Comparison of ENCODE assay signal across 11 cellular contexts in genomic region chr2:64329848-64330247, GRCh38.
A peak's percentile ranks its signal among the peaks of the same experiment; 100 is the strongest.
DNase-seq lines count a peak whose midpoint lies in the region; ATAC-seq and TF ChIP-seq lines count a peak whose summit lies in the region.
"Had no signal": no experiment of that assay in that cellular context is flagged by ENCODE, and none has a peak within 500 bp of the region (broad histone marks: within the 10 kb centered on the region; RNA-seq: fewer than 3 reads in every experiment).

No MANE protein-coding gene starts in this region.

- H3K9ac ChIP-seq in HUES6 (ENCODE audit: low read length) (peak overlapping the region; percentile 15), colonic mucosa (ENCODE audit: low read depth in 2 of 2, low read length in 2 of 2) (peak overlapping the region; percentile 46 to 70)

- H3K4me3 Mint-ChIP-seq in stimulated activated naive B cell treated with anti-CD40 and anti-IgM and Interleukin-4, amounts not matched to agents 10 μg/mL and 1 μg/mL and 100 μg/mL, for 72 hours = no peak overlapping the region

- H3K4me1 ChIP-seq in HUES6 (ENCODE audit: control insufficient read depth, insufficient read depth, low read length) (peaks cover 47% of the 10 kb centered on the region), colonic mucosa (peaks cover 3% of the 10 kb centered on the region), testis (peaks cover 9% of the 10 kb centered on the region)

- WGBS in testis, 2 donors = 30 to 31% methylated on average over 2 of the region's 2 CpGs

- no peak for ATAC-seq in stimulated activated naive B cell treated with anti-CD40 and anti-IgM and Interleukin-4, amounts not matched to agents 10 μg/mL and 1 μg/mL and 100 μg/mL, for 72 hours (replicated peaks)

- H3K36me3 ChIP-seq in HUES6 (ENCODE audit: control insufficient read depth, insufficient read depth, low read length) = no peaks in the 10 kb centered on the region
- no peaks in the 10 kb centered on the region for H3K36me3 ChIP-seq in colonic mucosa
- H3K36me3 ChIP-seq in testis (ENCODE audit: low read depth, missing control alignments) = no peaks in the 10 kb centered on the region

- DNase-seq in colonic mucosa (peak; percentile 80), testis (no peak), NCI-H1048 (lab: John Stamatoyannopoulos, UW) (no peak), NCI-H187 (lab: John Stamatoyannopoulos, UW) (no peak), iPS-NIHi11 (ENCODE audit: low spot score) (no peak)
- DNase-seq in stimulated activated naive B cell treated with anti-CD40 and anti-IgM and Interleukin-4, amounts not matched to agents 10 μg/mL and 1 μg/mL and 100 μg/mL, for 72 hours = no peak
- DNase-seq: activated CD4-positive, alpha-beta T cell treated with anti-CD3 and anti-CD28 coated beads, Interleukin-2, amount 50 U/mL, for 48 hours; NCI-H2029; SHP77 treated with DMSO at 0.1 percent for 48 hours had no signal

- H3K9me3 Mint-ChIP-seq in stimulated activated naive B cell treated with anti-CD40 and anti-IgM and Interleukin-4, amounts not matched to agents 10 μg/mL and 1 μg/mL and 100 μg/mL, for 72 hours = no peaks in the 10 kb centered on the region

- H3K27ac ChIP-seq in HUES6 (ENCODE audit: low read depth, low read length) = no peak overlapping the region
- peak overlapping the region; percentile 71 for H3K27ac ChIP-seq in colonic mucosa
- H3K27ac ChIP-seq in layer of hippocampus (ENCODE audit: low read depth, low read length) = peak overlapping the region; percentile 4
- peak overlapping the region in 1 of 2 donors; percentile 44 for H3K27ac ChIP-seq in testis

- peaks cover 42 to 63% of the 10 kb centered on the region in 2 donors for H3K4me1 Mint-ChIP-seq in stimulated activated naive B cell treated with anti-CD40 and anti-IgM and Interleukin-4, amounts not matched to agents 10 μg/mL and 1 μg/mL and 100 μg/mL, for 72 hours

- TF ChIP-seq POLR2A in testis (IDR thresholded peaks at IDR 0.05) = no peak

- no peaks in the 10 kb centered on the region for H3K9me3 ChIP-seq in HUES6 (ENCODE audit: control insufficient read depth, insufficient read depth, low read depth, low read length)
- H3K9me3 ChIP-seq in colonic mucosa = no peaks in the 10 kb centered on the region
- H3K9me3 ChIP-seq in testis = no peaks in the 10 kb centered on the region

- H3K27me3 ChIP-seq in HUES6 (ENCODE audit: control insufficient read depth, insufficient read depth, low read length) (no peaks in the 10 kb centered on the region), colonic mucosa (no peaks in the 10 kb centered on the region), layer of hippocampus (ENCODE audit: control insufficient read depth, insufficient read depth, low read length) (no peaks in the 10 kb centered on the region), testis (no peaks in the 10 kb centered on the region)

- no peaks in the 10 kb centered on the region for H3K27me3 Mint-ChIP-seq in stimulated activated naive B cell treated with anti-CD40 and anti-IgM and Interleukin-4, amounts not matched to agents 10 μg/mL and 1 μg/mL and 100 μg/mL, for 72 hours

- H3K4me3 ChIP-seq in HUES6 (ENCODE audit: low read depth, low read length) (no peak overlapping the region), colonic mucosa (no peak overlapping the region), testis (no peak overlapping the region)

- peak overlapping the region; percentile 73 for H3K27ac Mint-ChIP-seq in stimulated activated naive B cell treated with anti-CD40 and anti-IgM and Interleukin-4, amounts not matched to agents 10 μg/mL and 1 μg/mL and 100 μg/mL, for 72 hours

- intact Hi-C loops in colonic mucosa (cut with DNase I) = loop anchor here (2.0 to 5.0 kb wide), 2 partner anchors 157 to 283 kb away; no protein-coding TSS in a partner anchor
- intact Hi-C loops in testis (cut with DNase I; ENCODE audit: low total_unique reads) = loop anchor here (10.0 kb wide), 1 partner anchor 155 kb away; no protein-coding TSS in a partner anchor

- TF ChIP-seq CTCF in colonic mucosa (IDR thresholded peaks at IDR 0.05) (no peak), testis (IDR thresholded peaks at IDR 0.05) (no peak)

- H3K36me3 Mint-ChIP-seq in stimulated activated naive B cell treated with anti-CD40 and anti-IgM and Interleukin-4, amounts not matched to agents 10 μg/mL and 1 μg/mL and 100 μg/mL, for 72 hours = no peaks in the 10 kb centered on the region
